8 cellular contexts compared by ENCODE assay signal in the genomic region with DNA sequence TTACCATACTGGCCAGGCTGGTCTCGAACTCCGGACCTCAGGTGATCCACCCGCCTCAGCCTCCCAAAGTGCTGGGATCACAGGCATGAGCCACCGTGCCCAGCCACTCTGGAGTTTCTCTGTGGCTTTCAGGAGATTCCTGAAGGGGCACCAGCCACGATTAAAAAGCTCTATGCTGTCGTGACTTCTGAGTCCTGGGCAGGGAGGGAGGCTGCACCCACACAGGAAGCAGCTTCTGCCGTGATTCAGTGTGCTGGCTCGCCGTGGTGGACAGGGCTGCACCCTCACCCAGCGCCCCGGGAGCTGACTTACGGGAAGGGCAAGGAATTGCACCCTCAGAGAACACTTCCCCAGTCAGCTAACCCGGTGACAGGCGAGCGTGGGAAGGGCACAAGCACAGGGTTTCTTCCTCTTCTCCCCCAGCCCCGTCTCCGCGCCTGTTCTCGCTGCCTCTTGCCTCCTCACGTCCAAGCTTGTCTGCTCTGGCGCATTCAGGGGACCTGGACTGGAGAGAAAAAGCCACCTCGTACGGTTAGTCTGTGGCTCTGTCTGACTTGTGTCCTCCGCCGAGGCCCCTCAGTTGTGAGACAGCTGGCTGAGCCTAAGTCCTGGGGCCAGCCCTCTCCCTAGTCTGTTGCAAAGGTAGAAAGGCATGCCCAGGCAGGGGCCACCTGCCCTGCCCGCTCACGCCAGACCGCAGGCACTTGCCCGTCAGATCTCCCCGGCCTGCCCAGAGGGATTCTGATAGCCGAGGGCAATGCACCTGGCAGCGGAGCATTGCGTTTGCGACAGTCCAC.
DNase-seq lines count a peak whose midpoint lies in the region; ATAC-seq, FAIRE-seq and TF ChIP-seq lines count a peak whose summit lies in the region.

No MANE protein-coding gene starts in this region.

- no peaks in the 10 kb centered on the region for H3K9me2 ChIP-seq in HCT116 (ENCODE audit: insufficient read depth)

- TF ChIP-seq POLR2A in HCT116 (IDR thresholded peaks at IDR 0.05; ENCODE audit: borderline replicate concordance, extremely low read depth, insufficient read depth, insufficient read length) (no peak), gastrocnemius medialis (IDR thresholded peaks at IDR 0.05) (no peak)

- peaks cover 89% of the 10 kb centered on the region for H3K79me2 ChIP-seq in HCT116 (ENCODE audit: insufficient read depth, low read length)

- DNase-seq in HCT116 (ENCODE audit: low read depth, low spot score) (no peak), SIG-M5 (lab: John Stamatoyannopoulos, UW) (peak; percentile 6), glomerular visceral epithelial cell (ENCODE audit: extremely low spot score) (peak; percentile 95), gastrocnemius medialis (peak in 1 of 2 donors; percentile 48), cerebellar nuclear complex (lab: John Stamatoyannopoulos, UW) (no peak), D721Med (ENCODE audit: insufficient read length, low spot score) (no peak)
- no peak for DNase-seq in activated T-cell treated with anti-CD3 and anti-CD28 coated beads, Interleukin-2, amount 50 U/mL, for 48 hours

- no peak for TF ChIP-seq CTCF in HCT116 (IDR thresholded peaks at IDR 0.05 in 2 of 3, conservative IDR thresholded peaks at IDR 0.05 in 1 of 3; ENCODE audit: borderline replicate concordance in 1 of 3, insufficient read depth in 1 of 3, low read depth in 2 of 3, low read length in 2 of 3)
- TF ChIP-seq CTCF in gastrocnemius medialis (IDR thresholded peaks at IDR 0.05 in 4 of 5, conservative IDR thresholded peaks at IDR 0.05 in 1 of 5): no peak
- no peak for TF ChIP-seq CTCF in D721Med (IDR thresholded peaks at IDR 0.05; ENCODE audit: insufficient read depth, missing control alignments)

- BruUV-seq in HCT116 (replicated peaks; lab: Mats Ljungman, UMichigan): no TSS peak

- RAD21 ChIA-PET in HCT116 (lab: Charles Lee; ENCODE audit: low non-redundant PET in 1 of 2, low total read pairs in 2 of 2, uncharacterized antibody in 2 of 2, unreplicated experiment in 2 of 2): interaction anchor here in 1 of 2 experiments (0.6 to 1.1 kb wide), 2 partner anchors 37 to 39 kb away, joined by 3 to 4 read pairs; no protein-coding TSS in a partner anchor

- CTCF ChIA-PET in HCT116 (lab: Charles Lee): interaction anchor here (0.5 to 1.5 kb wide), 2 partner anchors 9 to 39 kb away, joined by 3 read pairs; no protein-coding TSS in a partner anchor

- intact Hi-C loops in HCT116 (cut with micrococcal nuclease): no loop called here
- intact Hi-C loops in gastrocnemius medialis (cut with DNase I; ENCODE audit: low total_unique reads): loop anchor here (5.0 kb wide), 1 partner anchor 137 kb away; no protein-coding TSS in a partner anchor

- H4K20me1 ChIP-seq in HCT116 (ENCODE audit: insufficient read depth): peaks cover 4% of the 10 kb centered on the region; the same call in 1 of the 2 replicates

- H3K36me3 ChIP-seq in HCT116 (ENCODE audit: control insufficient read depth in 1 of 2, insufficient read depth in 2 of 2, low read length in 2 of 2): 0 out of 4 replicates have a peak, but pooled peaks cover 0 to 6% of the 10 kb centered on the region in 2 experiments
- H3K36me3 ChIP-seq in gastrocnemius medialis: no peaks in the 10 kb centered on the region

- H3K9ac ChIP-seq in HCT116 (ENCODE audit: low read length): peak overlapping the region; percentile 73

- H3K4me1 ChIP-seq in HCT116 (ENCODE audit: control insufficient read depth in 1 of 2, insufficient read depth in 2 of 2, low read length in 2 of 2) (peaks cover 68 to 83% of the 10 kb centered on the region in 2 experiments), gastrocnemius medialis (peaks cover 52 to 56% of the 10 kb centered on the region in 2 donors)

- no peak for FAIRE-seq in D721Med (lab: Jason Lieb, UNC)

- peak overlapping the region; percentile 84 for H3K4me2 ChIP-seq in HCT116 (ENCODE audit: low read length)

- POLR2A ChIA-PET in HCT116 (lab: Charles Lee): interaction anchor here (0.8 to 2.2 kb wide), 5 partner anchors 13 to 39 kb away, joined by 3 to 8 read pairs (median 6); no protein-coding TSS in a partner anchor

- ATAC-seq in HCT116 (peak; percentile 29), gastrocnemius medialis (no peak), GM21717 (IDR thresholded peaks at IDR 0.05; ENCODE audit: unreplicated experiment) (no peak)

- no peaks in the 10 kb centered on the region for H3K9me3 ChIP-seq in HCT116 (ENCODE audit: control insufficient read depth in 1 of 2, insufficient read depth in 1 of 2, low read depth in 1 of 2, low read length in 2 of 2)
- H3K9me3 ChIP-seq in gastrocnemius medialis: no peaks in the 10 kb centered on the region

- peak overlapping the region; percentile 98 for H3K27ac ChIP-seq in HCT116 (ENCODE audit: low read depth, low read length)
- peak overlapping the region; percentile 95 to 96 (median 95) for H3K27ac ChIP-seq in gastrocnemius medialis

- H3K4me3 ChIP-seq in HCT116 (replicated peaks in 1 of 2; ENCODE audit: low read depth in 1 of 2, low read length in 2 of 2): peak overlapping the region; percentile 39 to 52
- H3K4me3 ChIP-seq in gastrocnemius medialis: no peak overlapping the region

- H3K27me3 ChIP-seq in HCT116 (ENCODE audit: insufficient read depth, low read length): no peaks in the 10 kb centered on the region
- H3K27me3 ChIP-seq in gastrocnemius medialis: peaks cover 0 to 3% (median 0%) of the 10 kb centered on the region in 3 donors

- in situ Hi-C loops in gastrocnemius medialis (cut with MboI; ENCODE audit: low sequenced_read_pairs in 4 of 4): no loop called here

- no peak for TF ChIP-seq RAD21 in HCT116 (IDR thresholded peaks at IDR 0.05; ENCODE audit: low read depth)

- no peak overlapping the region for H2AFZ ChIP-seq in HCT116 (ENCODE audit: low read depth, low read length, poor library complexity, severe bottlenecking)

TF ChIP-seq in HCT116, 20 proteins besides CTCF, POLR2A, EP300 and RAD21:
- TF ChIP-seq YY1 (IDR thresholded peaks at IDR 0.05; ENCODE audit: extremely low read depth, insufficient replicate concordance, low read depth, low read length) (no peak), EZH2phosphoT487 (IDR thresholded peaks at IDR 0.05; ENCODE audit: borderline replicate concordance) (no peak), EZH2 (IDR thresholded peaks at IDR 0.05) (no peak)
- TF ChIP-seq, protein P1, sequence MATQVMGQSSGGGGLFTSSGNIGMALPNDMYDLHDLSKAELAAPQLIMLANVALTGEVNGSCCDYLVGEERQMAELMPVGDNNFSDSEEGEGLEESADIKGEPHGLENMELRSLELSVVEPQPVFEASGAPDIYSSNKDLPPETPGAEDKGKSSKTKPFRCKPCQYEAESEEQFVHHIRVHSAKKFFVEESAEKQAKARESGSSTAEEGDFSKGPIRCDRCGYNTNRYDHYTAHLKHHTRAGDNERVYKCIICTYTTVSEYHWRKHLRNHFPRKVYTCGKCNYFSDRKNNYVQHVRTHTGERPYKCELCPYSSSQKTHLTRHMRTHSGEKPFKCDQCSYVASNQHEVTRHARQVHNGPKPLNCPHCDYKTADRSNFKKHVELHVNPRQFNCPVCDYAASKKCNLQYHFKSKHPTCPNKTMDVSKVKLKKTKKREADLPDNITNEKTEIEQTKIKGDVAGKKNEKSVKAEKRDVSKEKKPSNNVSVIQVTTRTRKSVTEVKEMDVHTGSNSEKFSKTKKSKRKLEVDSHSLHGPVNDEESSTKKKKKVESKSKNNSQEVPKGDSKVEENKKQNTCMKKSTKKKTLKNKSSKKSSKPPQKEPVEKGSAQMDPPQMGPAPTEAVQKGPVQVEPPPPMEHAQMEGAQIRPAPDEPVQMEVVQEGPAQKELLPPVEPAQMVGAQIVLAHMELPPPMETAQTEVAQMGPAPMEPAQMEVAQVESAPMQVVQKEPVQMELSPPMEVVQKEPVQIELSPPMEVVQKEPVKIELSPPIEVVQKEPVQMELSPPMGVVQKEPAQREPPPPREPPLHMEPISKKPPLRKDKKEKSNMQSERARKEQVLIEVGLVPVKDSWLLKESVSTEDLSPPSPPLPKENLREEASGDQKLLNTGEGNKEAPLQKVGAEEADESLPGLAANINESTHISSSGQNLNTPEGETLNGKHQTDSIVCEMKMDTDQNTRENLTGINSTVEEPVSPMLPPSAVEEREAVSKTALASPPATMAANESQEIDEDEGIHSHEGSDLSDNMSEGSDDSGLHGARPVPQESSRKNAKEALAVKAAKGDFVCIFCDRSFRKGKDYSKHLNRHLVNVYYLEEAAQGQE (IDR thresholded peaks at IDR 0.05; ENCODE audit: low read depth): no peak

Comparison
In these comparisons a context has a peak if more than half of its experiments do, and no peak if none do; other contexts are left out.
1. DNase-seq: peak in SIG-M5 (single experiment) and glomerular visceral epithelial cell (single experiment); none in HCT116 (single experiment), cerebellar nuclear complex (0 of 2), activated T-cell treated with anti-CD3 and anti-CD28 coated beads, Interleukin-2, amount 50 U/mL, for 48 hours (0 of 2) and D721Med (single experiment).
2. H3K4me3 ChIP-seq: peak in HCT116 (2 of 2); none in gastrocnemius medialis (0 of 4).